ENCODE assay signal across 13 cellular contexts in genomic region chr10:102783541-102783930, GRCh38. TPM values are rescaled to one million over a fixed set of nuclear protein-coding genes. Genes with fewer than 3 reads are reported as not detected.
DNase-seq lines count a peak whose midpoint lies in the region; ATAC-seq and TF ChIP-seq lines count a peak whose summit lies in the region.
"Had no signal": no experiment of that assay in that cellular context is flagged by ENCODE, and none has a peak within 500 bp of the region (broad histone marks: within the 10 kb centered on the region; RNA-seq: fewer than 3 reads in every experiment).

No MANE protein-coding gene starts in this region.

- intact Hi-C loops in body of pancreas (cut with DNase I), result no loop called here
- intact Hi-C loops in left cardiac atrium (cut with DNase I), result no loop called here

- no peak overlapping the region for H3K4me3 ChIP-seq in BLaER1 treated with 17β-estradiol and CSF1 and Interleukin-3, amounts not matched to agents 10 nM and 100 nM
- H3K4me3 ChIP-seq in body of pancreas (no peak overlapping the region), parathyroid adenoma (ENCODE audit: low read depth, low read length) (no peak overlapping the region), neuronal stem cell (ENCODE audit: low read length in 2 of 2) (no peak overlapping the region)

- H4K91ac ChIP-seq in neuronal stem cell (ENCODE audit: low read depth, low read length, poor library complexity), result no peak overlapping the region

- DNase-seq in body of pancreas (no peak), left cardiac atrium (no peak), neuronal stem cell (ENCODE audit: low spot score) (no peak), NCI-H2196 treated with DMSO at 0.1 percent for 48 hours (lab: John Stamatoyannopoulos, UW; ENCODE audit: unreplicated experiment) (no peak)
- DNase-seq: activated B cell treated with CpG ODN at 0.5 μM for 24 hours; stimulated activated CD4-positive, alpha-beta T cell treated with anti-CD3 and anti-CD28 coated beads, Interleukin-2, amount 100 ng/mL, for 48 hours had no signal

- H3K9me3 ChIP-seq in BLaER1 treated with 17β-estradiol and CSF1 and Interleukin-3, amounts not matched to agents 10 nM and 100 nM (replicated peaks in 1 of 11), result peaks cover 0 to 9% (median 0%) of the 10 kb centered on the region in 11 experiments; a peak in 3 of 22 replicates
- H3K9me3 ChIP-seq in body of pancreas (no peaks in the 10 kb centered on the region), parathyroid adenoma (ENCODE audit: control insufficient read depth, low read length) (no peaks in the 10 kb centered on the region), neuronal stem cell (replicated peaks in 1 of 2; ENCODE audit: control insufficient read depth in 2 of 2, insufficient read depth in 1 of 2, low read depth in 1 of 2, low read length in 2 of 2) (no peaks in the 10 kb centered on the region)

- no peak for TF ChIP-seq POLR2A in body of pancreas (IDR thresholded peaks at IDR 0.05)

- H3K4me1 ChIP-seq in BLaER1 treated with 17β-estradiol and CSF1 and Interleukin-3, amounts not matched to agents 10 nM and 100 nM, result peaks cover 17 to 100% (median 60%) of the 10 kb centered on the region in 10 experiments
- H3K4me1 ChIP-seq in body of pancreas (peaks cover 36% of the 10 kb centered on the region), parathyroid adenoma (peaks cover 44% of the 10 kb centered on the region), neuronal stem cell (ENCODE audit: control insufficient read depth in 2 of 2, insufficient read depth in 1 of 2, low read depth in 1 of 2, low read length in 2 of 2) (peaks cover 5 to 8% of the 10 kb centered on the region in 2 donors)

- peaks cover 55% of the 10 kb centered on the region for H3K79me2 ChIP-seq in parathyroid adenoma

- peak overlapping the region in 6 of 11 experiments; percentile 17 to 87 (median 55); a peak in 9 of 22 replicates for H3K27ac ChIP-seq in BLaER1 treated with 17β-estradiol and CSF1 and Interleukin-3, amounts not matched to agents 10 nM and 100 nM
- H3K27ac ChIP-seq in body of pancreas (peak overlapping the region in 3 of 4 donors; percentile 17 to 62 (median 50)), parathyroid adenoma (peak overlapping the region; percentile 83), neuronal stem cell (replicated peaks; ENCODE audit: low read length) (no peak overlapping the region)

- H3K4ac ChIP-seq in neuronal stem cell (ENCODE audit: low read length), result no peak overlapping the region

- H3K14ac ChIP-seq in neuronal stem cell (ENCODE audit: low read length), result no peak overlapping the region

- no peak overlapping the region for H2AK5ac ChIP-seq in neuronal stem cell (ENCODE audit: low read depth, low read length)

- H2BK12ac ChIP-seq in neuronal stem cell (ENCODE audit: low read length), result no peak overlapping the region

- peaks cover 0 to 54% (median 11%) of the 10 kb centered on the region in 11 experiments; a peak in 7 of 22 replicates for H4K20me1 ChIP-seq in BLaER1 treated with 17β-estradiol and CSF1 and Interleukin-3, amounts not matched to agents 10 nM and 100 nM

- no peak for TF ChIP-seq CTCF in body of pancreas (IDR thresholded peaks at IDR 0.05)
- TF ChIP-seq CTCF in parathyroid adenoma (IDR thresholded peaks at IDR 0.05), result no peak

- H3K23ac ChIP-seq in neuronal stem cell (ENCODE audit: low read depth, low read length, poor library complexity), result no peak overlapping the region

- 59 to 63% methylated on average over 2 of the region's 2 CpGs for WGBS in body of pancreas, 2 donors
- no CpG with 5 or more reads among the region's 2 CpGs for WGBS in neuronal stem cell (ENCODE audit: extremely low coverage in 2 of 2, insufficient read length in 2 of 2, insufficient replicate concordance in 1 of 2), 2 donors

- no peak overlapping the region for H4K8ac ChIP-seq in neuronal stem cell (ENCODE audit: low read depth, low read length)

- H2BK15ac ChIP-seq in neuronal stem cell (ENCODE audit: low read length), result no peak overlapping the region

- no peaks in the 10 kb centered on the region for H3K79me1 ChIP-seq in neuronal stem cell (ENCODE audit: low read depth, low read length)

- H3K4me2 ChIP-seq in BLaER1 treated with 17β-estradiol and CSF1 and Interleukin-3, amounts not matched to agents 10 nM and 100 nM, result peak overlapping the region in 6 of 11 experiments; percentile 33 to 97 (median 64); a peak in 12 of 22 replicates
- H3K4me2 ChIP-seq in parathyroid adenoma (ENCODE audit: low read length) (no peak overlapping the region), neuronal stem cell (ENCODE audit: insufficient read depth, low read length, poor library complexity, severe bottlenecking) (no peak overlapping the region)

- H3K27me3 ChIP-seq in BLaER1 treated with 17β-estradiol and CSF1 and Interleukin-3, amounts not matched to agents 10 nM and 100 nM, result no peaks in the 10 kb centered on the region
- H3K27me3 ChIP-seq in body of pancreas, result no peaks in the 10 kb centered on the region
- no peaks in the 10 kb centered on the region for H3K27me3 ChIP-seq in parathyroid adenoma (ENCODE audit: control insufficient read depth, insufficient read depth, low read length)
- H3K27me3 ChIP-seq in neuronal stem cell (ENCODE audit: control insufficient read depth in 3 of 3, insufficient read depth in 3 of 3, low read depth in 1 of 3, low read length in 3 of 3), result no peaks in the 10 kb centered on the region

- no peak for ATAC-seq in body of pancreas
- peak; percentile 10 to 25 for ATAC-seq in left cardiac atrium
- no peak for ATAC-seq in GM19328 (IDR thresholded peaks at IDR 0.05; ENCODE audit: unreplicated experiment)
- ATAC-seq in GM19351 (IDR thresholded peaks at IDR 0.05; ENCODE audit: unreplicated experiment), result no peak

- H2AFZ ChIP-seq in parathyroid adenoma, result no peak overlapping the region
- no peak overlapping the region for H2AFZ ChIP-seq in neuronal stem cell (ENCODE audit: low read length)

- H3K9ac ChIP-seq in BLaER1 treated with 17β-estradiol and CSF1 and Interleukin-3, amounts not matched to agents 10 nM and 100 nM, result peak overlapping the region in 3 of 11 experiments; percentile 14 to 45 (median 32); a peak in 2 of 22 replicates
- no peak overlapping the region for H3K9ac ChIP-seq in parathyroid adenoma
- no peak overlapping the region for H3K9ac ChIP-seq in neuronal stem cell (ENCODE audit: low read depth, low read length, poor library complexity)

- H3K18ac ChIP-seq in neuronal stem cell (ENCODE audit: low read length), result no peak overlapping the region

- no peak overlapping the region for H2BK5ac ChIP-seq in neuronal stem cell (ENCODE audit: low read length)

- H3K36me3 ChIP-seq in BLaER1 treated with 17β-estradiol and CSF1 and Interleukin-3, amounts not matched to agents 10 nM and 100 nM, result peaks cover 14 to 37% (median 25%) of the 10 kb centered on the region in 11 experiments; a peak in 18 of 22 replicates
- H3K36me3 ChIP-seq in body of pancreas (replicated peaks in 1 of 2; ENCODE audit: insufficient read depth in 1 of 2, low read depth in 2 of 2), result no peaks in the 10 kb centered on the region
- no peaks in the 10 kb centered on the region for H3K36me3 ChIP-seq in parathyroid adenoma (ENCODE audit: control insufficient read depth, insufficient read depth, low read length)
- no peaks in the 10 kb centered on the region for H3K36me3 ChIP-seq in neuronal stem cell (replicated peaks in 1 of 2; ENCODE audit: control insufficient read depth in 2 of 2, insufficient read depth in 2 of 2, low read length in 2 of 2)

- H2BK120ac ChIP-seq in neuronal stem cell (ENCODE audit: low read depth, low read length), result no peak overlapping the region

RNA-seq across cellular contexts. Expression of gene WBP1L, which starts 39.8 kb away (rescaled TPM):
- total RNA-seq in body of pancreas, result 10 to 100 TPM; 30.6 to 55.4 TPM
- total RNA-seq in left cardiac atrium, result 10 to 100 TPM; 30.6 to 41.1 TPM
- 20.1 TPM for polyA plus RNA-seq in neuronal stem cell (2013, experiment 1 of 2)
- 20.2 TPM for polyA plus RNA-seq in neuronal stem cell (2013, experiment 2 of 2)

RNA-seq across cellular contexts. Expression of gene CYP17A1, which starts 53.7 kb away (rescaled TPM):
- total RNA-seq in body of pancreas (not detected), left cardiac atrium (not detected)
- polyA plus RNA-seq in neuronal stem cell (2013, experiment 1 of 2), result not detected
- not detected for polyA plus RNA-seq in neuronal stem cell (2013, experiment 2 of 2)
- total RNA-seq: activated B cell treated with CpG ODN at 0.5 μM for 24 hours, epithelial cell of proximal tubule, OCI-LY7, urinary bladder had no signal
- polyA plus RNA-seq: urinary bladder had no signal

Comparison
In these comparisons a context has a peak if more than half of its experiments do, and no peak if none do; other contexts are left out.
1. H3K4me2 ChIP-seq: peak in BLaER1 treated with 17β-estradiol and CSF1 and Interleukin-3, amounts not matched to agents 10 nM and 100 nM (6 of 11); none in parathyroid adenoma (single experiment) and neuronal stem cell (single experiment).
2. ATAC-seq: peak in left cardiac atrium (2 of 2); none in body of pancreas (single experiment), GM19328 (single experiment) and GM19351 (single experiment).